Comparison of ENCODE assay signal across 10 cellular contexts in the genomic region with DNA sequence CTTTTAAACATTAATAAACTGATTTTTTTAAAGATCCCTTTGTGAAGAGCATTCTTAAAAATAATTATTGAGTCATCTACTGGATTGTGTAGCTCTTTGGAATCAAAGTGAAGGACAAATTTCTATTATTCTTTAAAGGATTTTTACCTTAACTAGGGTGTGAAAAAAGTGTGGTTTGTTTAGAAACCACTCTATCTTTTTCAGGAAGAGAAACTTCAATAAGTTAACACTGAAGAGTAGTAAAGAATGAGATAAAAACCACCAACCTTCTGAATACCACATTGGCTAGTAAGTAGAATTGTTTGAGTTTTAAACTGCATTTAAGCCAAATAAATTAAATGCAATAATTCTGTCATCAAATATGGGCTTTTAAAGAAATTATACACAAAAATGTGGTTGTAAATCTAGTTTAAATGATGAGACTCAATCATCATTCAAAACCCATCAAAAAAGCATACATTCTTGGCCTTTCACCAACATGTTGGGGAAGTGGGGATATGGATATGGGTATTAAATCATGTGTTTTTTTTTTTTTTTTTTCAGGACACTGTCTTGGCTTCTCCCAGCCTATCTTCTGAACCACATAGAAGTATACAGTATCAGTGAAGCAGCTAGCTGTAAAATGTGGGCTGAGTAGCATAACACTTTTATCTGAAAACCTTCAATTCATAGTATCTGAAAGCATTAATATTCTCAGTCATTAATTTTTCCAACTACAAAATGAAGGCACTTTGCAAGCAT. TPM values are rescaled to one million over a fixed set of nuclear protein-coding genes. Genes with fewer than 3 reads are reported as not detected.
DNase-seq lines count a peak whose midpoint lies in the region; ATAC-seq and TF ChIP-seq lines count a peak whose summit lies in the region.
"Had no signal": no experiment of that assay in that cellular context is flagged by ENCODE, and none has a peak within 500 bp of the region (broad histone marks: within the 10 kb centered on the region; RNA-seq: fewer than 3 reads in every experiment).

No MANE protein-coding gene starts in this region.

- no peak overlapping the region for H3K4me2 ChIP-seq in hepatocyte

- peaks cover 4% of the 10 kb centered on the region for H3K27me3 Mint-ChIP-seq in HFFc6 (ENCODE audit: insufficient read depth)

- no peak overlapping the region for H3K4me3 ChIP-seq in hepatocyte
- no peak overlapping the region for H3K4me3 ChIP-seq in BE2C (ENCODE audit: low read depth, low read length)

- in situ Hi-C loops in GM13976 (cut with MboI; ENCODE audit: low sequenced_read_pairs, unreplicated experiment), result no loop called here

- H3K27me3 ChIP-seq in hepatocyte, result peaks cover 11% of the 10 kb centered on the region
- H3K27me3 ChIP-seq in BE2C, result no peaks in the 10 kb centered on the region

- TF ChIP-seq CTCF in GM13976 (IDR thresholded peaks at IDR 0.05; ENCODE audit: borderline replicate concordance, control extremely low read depth, extremely low read depth, insufficient read depth, missing control alignments), result no peak
- TF ChIP-seq CTCF in hepatocyte (IDR thresholded peaks at IDR 0.05; ENCODE audit: poor library complexity), result no peak
- no peak for TF ChIP-seq CTCF in HFFc6 (IDR thresholded peaks at IDR 0.05)
- no peak for TF ChIP-seq CTCF in BE2C (IDR thresholded peaks at IDR 0.05; ENCODE audit: low read depth, low read length)

- H3K36me3 Mint-ChIP-seq in HFFc6 (ENCODE audit: low read depth), result peaks cover 8% of the 10 kb centered on the region

- H3K27ac Mint-ChIP-seq in HFFc6, result no peak overlapping the region
- H3K27ac Mint-ChIP-seq: dendritic cell treated with granulocyte-macrophage colony-stimulating factor and Interleukin-4, amounts not matched to agents 40 ng/mL and 50 ng/mL, for 4 days had no signal

- H3K36me3 ChIP-seq in hepatocyte (replicated peaks; ENCODE audit: insufficient read depth, low read depth) (no peaks in the 10 kb centered on the region), BE2C (no peaks in the 10 kb centered on the region)

- peak; percentile 42 for ATAC-seq in GM19452 (IDR thresholded peaks at IDR 0.05; ENCODE audit: unreplicated experiment)
- ATAC-seq in HG03565 (IDR thresholded peaks at IDR 0.05; ENCODE audit: unreplicated experiment), result peak; percentile 43

- peak; percentile 25 for DNase-seq in GM13976 (ENCODE audit: low spot score)
- DNase-seq in hepatocyte (ENCODE audit: low spot score), result no peak
- no peak for DNase-seq in HFFc6
- DNase-seq in BE2C, result no peak
- no peak for DNase-seq in KG1 (lab: John Stamatoyannopoulos, UW)
- no peak for DNase-seq in activated gamma-delta T cell treated with Interleukin-2 at 50 U/mL for 16 hours

- H3K9me3 Mint-ChIP-seq in HFFc6, result no peaks in the 10 kb centered on the region
- H3K9me3 Mint-ChIP-seq: dendritic cell treated with granulocyte-macrophage colony-stimulating factor and Interleukin-4, amounts not matched to agents 40 ng/mL and 50 ng/mL, for 4 days had no signal

- H2AFZ ChIP-seq in hepatocyte, result no peak overlapping the region

- H3K9me3 ChIP-seq in hepatocyte (ENCODE audit: low read depth) (no peaks in the 10 kb centered on the region), BE2C (no peaks in the 10 kb centered on the region)

- peaks cover 28% of the 10 kb centered on the region for H3K4me1 Mint-ChIP-seq in HFFc6 (ENCODE audit: low read depth)

- no peak overlapping the region for H3K4me3 Mint-ChIP-seq in HFFc6
- H3K4me3 Mint-ChIP-seq: dendritic cell treated with granulocyte-macrophage colony-stimulating factor and Interleukin-4, amounts not matched to agents 40 ng/mL and 50 ng/mL, for 4 days had no signal

- H3K4me1 ChIP-seq in hepatocyte (ENCODE audit: insufficient read depth) (no peaks in the 10 kb centered on the region), BE2C (no peaks in the 10 kb centered on the region)

- no peaks in the 10 kb centered on the region for H4K20me1 ChIP-seq in hepatocyte (ENCODE audit: insufficient read depth, poor library complexity, severe bottlenecking)

- H3K79me2 ChIP-seq in hepatocyte, result no peaks in the 10 kb centered on the region

- H3K9me2 ChIP-seq in hepatocyte (replicated peaks; ENCODE audit: insufficient read depth), result no peaks in the 10 kb centered on the region

- H3K27ac ChIP-seq in hepatocyte, result peak overlapping the region; percentile 0

RNA-seq across cellular contexts. Expression of gene S1PR1, which starts 4.8 kb away (rescaled TPM):
- total RNA-seq in hepatocyte, result 8.7 and 9.3 TPM in 2 replicates
- polyA plus RNA-seq in hepatocyte, result 9.3 and 10.0 TPM in 2 replicates
- total RNA-seq in HFFc6 (2021; fragmentation: NEBNext Ultra II Directional; extraction: Animal tissue kit (Norgen Biotek cat#: 25700)), result 10 to 100 TPM in 2 of 6 experiments, 1 to 10 TPM in 4; 6.0 to 10.2 (median 8.9) TPM
- polyA plus RNA-seq in BE2C (2012; ENCODE audit: insufficient read depth, insufficient read length, low read depth), result 8.5 TPM
- total RNA-seq: osteocyte had no signal
